32 cellular contexts compared by ENCODE assay signal in the genomic region with DNA sequence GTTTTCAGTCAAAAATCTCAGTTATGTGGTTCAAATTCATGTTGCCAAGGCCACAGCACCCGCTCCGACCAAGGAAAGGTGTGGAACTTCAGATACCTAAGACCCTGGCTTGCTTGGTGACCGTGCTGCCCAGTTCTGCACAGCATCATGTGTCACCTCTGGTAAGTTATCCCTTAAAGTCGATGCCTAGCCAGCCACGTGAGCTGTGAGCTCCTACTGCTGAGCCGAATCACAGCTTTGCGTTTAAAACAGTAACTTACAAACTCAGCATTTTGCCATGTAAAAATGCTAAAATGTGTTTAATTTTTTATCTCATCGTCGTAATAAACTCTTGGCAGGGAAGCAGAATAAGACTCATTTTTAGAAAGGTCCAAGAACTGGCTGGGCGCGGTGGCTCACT. TPM values are rescaled to one million over a fixed set of nuclear protein-coding genes. Genes with fewer than 3 reads are reported as not detected.
"Had no signal": no experiment of that assay in that cellular context is flagged by ENCODE, and none has a peak within 500 bp of the region (broad histone marks: within the 10 kb centered on the region; RNA-seq: fewer than 3 reads in every experiment).

No MANE protein-coding gene starts in this region.

- H3K9ac ChIP-seq: parathyroid adenoma had no signal

- H3K9me3 ChIP-seq: psoas muscle, suprapubic skin, testis, tibial artery, upper lobe of left lung, vagina had no signal

- H3K4me3 ChIP-seq: ovary, psoas muscle, skin epidermis, smooth muscle cell, spleen, suprapubic skin, testis, tibial artery, upper lobe of left lung, vagina had no signal

- H3K27ac ChIP-seq: ovary, parathyroid adenoma, psoas muscle, skin epidermis, spleen, suprapubic skin, testis, tibial artery, upper lobe of left lung, vagina had no signal

- ATAC-seq: naive thymus-derived CD8-positive, alpha-beta T cell; psoas muscle; right cardiac atrium; sciatic nerve; stimulated activated memory B cell treated with anti-CD40 and anti-IgM and Interleukin-4, amounts not matched to agents 10 μg/mL and 1 μg/mL and 100 μg/mL, for 72 hours; stimulated activated naive CD8-positive, alpha-beta T cell treated with anti-CD3 and anti-CD28 coated beads, Interleukin-15, amount 100 ng/mL, for 72 hours; stimulated activated naive CD8-positive, alpha-beta T cell treated with anti-CD3 and anti-CD28 coated beads, Interleukin-15, Interleukin-2, amounts not matched to agents 100 U/mL and 50 U/mL, for 24 hours had no signal

- H3K27me3 ChIP-seq: ovary, testis had no signal

- H3K4me1 ChIP-seq: parathyroid adenoma, psoas muscle, testis, vagina had no signal

- H3K36me3 ChIP-seq: ovary, spleen, suprapubic skin, tibial artery, upper lobe of left lung, vagina had no signal

- DNase-seq: naive thymus-derived CD8-positive, alpha-beta T cell; nephron progenitor cell; occipital lobe; ovary; psoas muscle; right cardiac atrium; spleen; stimulated activated CD4-positive, alpha-beta T cell treated with anti-CD3 and anti-CD28 coated beads, Interleukin-12 subunit alpha, Interleukin-12 subunit beta, amount 100 ng/mL, for 4 hours; stimulated activated CD4-positive, alpha-beta T cell treated with anti-CD3 and anti-CD28 coated beads, Interleukin-1b, Interleukin-23, amount 100 ng/mL, for 48 hours; stimulated activated CD4-positive, alpha-beta T cell treated with anti-CD3 and anti-CD28 coated beads, Interleukin-4, amount 100 ng/mL, for 1 hour; stimulated activated CD4-positive, alpha-beta T cell treated with anti-CD3 and anti-CD28 coated beads, Interleukin-4, amount 100 ng/mL, for 4 hours; stimulated activated CD8-positive, alpha-beta memory T cell treated with anti-CD3 and anti-CD28 coated beads, Interleukin-4, amount 100 ng/mL, for 48 hours; stimulated activated naive CD4-positive, alpha-beta T cell; stimulated activated naive CD8-positive, alpha-beta T cell treated with anti-CD3 and anti-CD28 coated beads, Interleukin-15, amount 100 ng/mL, for 72 hours; stimulated activated naive CD8-positive, alpha-beta T cell treated with anti-CD3 and anti-CD28 coated beads, Interleukin-15, Interleukin-2, amounts not matched to agents 100 U/mL and 50 U/mL, for 24 hours; substantia nigra; testis; tibial artery; trophoblast cell had no signal

- H2AFZ ChIP-seq: parathyroid adenoma had no signal

- H3K4me2 ChIP-seq: smooth muscle cell had no signal

RNA-seq across cellular contexts. Expression of gene TMEM271, which starts 5.3 kb away (rescaled TPM):
- total RNA-seq: naive thymus-derived CD8-positive, alpha-beta T cell; natural killer cell treated with Interleukin-12 subunit alpha and Interleukin-12 subunit beta and Interleukin-15 and Interleukin-18, amount 100 ng/mL, for 72 hours; osteoblast; ovary; progenitor cell of endocrine pancreas; psoas muscle; renal cortical epithelial cell; right cardiac atrium; sciatic nerve; smooth muscle cell; spleen; upper lobe of left lung; ureter had no signal
- polyA plus RNA-seq: naive thymus-derived CD8-positive, alpha-beta T cell; ovary; psoas muscle; right cardiac atrium; smooth muscle cell; spleen had no signal

RNA-seq across cellular contexts. Expression of gene PDE6B, which starts 54.6 kb away (rescaled TPM):
- total RNA-seq: osteoblast had no signal
